ENCODE assay signal across 8 cellular contexts in the genomic region with DNA sequence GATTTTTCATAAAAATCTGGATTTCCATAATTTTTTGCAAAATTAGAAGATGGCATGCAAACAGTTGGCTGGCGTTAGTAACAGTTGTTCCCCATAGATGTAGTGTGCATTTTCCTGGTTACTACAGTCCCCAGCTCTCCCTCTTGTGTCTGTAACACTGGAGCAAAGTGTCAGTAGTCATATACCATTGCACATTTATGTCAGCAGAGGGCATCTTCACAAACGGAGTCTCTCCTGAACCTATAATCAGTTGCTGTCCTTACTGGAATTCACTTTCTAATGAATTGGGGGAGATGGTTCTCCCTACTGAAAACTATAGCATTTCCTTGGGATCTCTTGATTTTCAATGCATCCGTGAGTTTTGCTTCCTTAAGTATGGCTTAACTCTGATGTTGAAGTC. TPM values are rescaled to one million over a fixed set of nuclear protein-coding genes. Genes with fewer than 3 reads are reported as not detected.
DNase-seq lines count a peak whose midpoint lies in the region; ATAC-seq and TF ChIP-seq lines count a peak whose summit lies in the region.

No MANE protein-coding gene starts in this region.

- CTCF ChIA-PET in PC-9 (lab: Charles Lee), result no interaction called here

- in situ Hi-C loops in HAP-1 (cut with MboI; ENCODE audit: low sequenced_read_pairs), result no loop called here

- H2AFZ ChIP-seq in PC-9, result no peak overlapping the region
- H2AFZ ChIP-seq in hepatocyte, result no peak overlapping the region

- H4K20me1 ChIP-seq in PC-9 (ENCODE audit: insufficient read depth), result no peaks in the 10 kb centered on the region
- no peaks in the 10 kb centered on the region for H4K20me1 ChIP-seq in hepatocyte (ENCODE audit: insufficient read depth, poor library complexity, severe bottlenecking)

- H3F3A ChIP-seq in PC-9 (ENCODE audit: insufficient read depth, low read depth), result no peaks in the 10 kb centered on the region

- H3K4me2 ChIP-seq in PC-9 (no peak overlapping the region), hepatocyte (no peak overlapping the region)

- no peaks in the 10 kb centered on the region for H3K79me2 ChIP-seq in PC-9 (ENCODE audit: low read depth)
- H3K79me2 ChIP-seq in hepatocyte, result no peaks in the 10 kb centered on the region

- H3K4me3 ChIP-seq in GM12865 (ENCODE audit: low read depth, low read length) (no peak overlapping the region), HAP-1 (no peak overlapping the region), PC-9 (no peak overlapping the region), hepatocyte (no peak overlapping the region)

- BruUV-seq in PC-9 (replicated peaks; lab: Mats Ljungman, UMichigan), result no TSS peak

- intact Hi-C loops in PC-9 (cut with micrococcal nuclease; ENCODE audit: unreplicated experiment), result no loop called here

- H3K9me3 ChIP-seq in HAP-1 (no peaks in the 10 kb centered on the region), PC-9 (ENCODE audit: insufficient read depth, low read depth) (no peaks in the 10 kb centered on the region), hepatocyte (ENCODE audit: low read depth) (no peaks in the 10 kb centered on the region)

- TF ChIP-seq CTCF in GM12865 (IDR thresholded peaks at IDR 0.05; ENCODE audit: insufficient read depth, low read depth, low read length, missing control alignments), result peak; percentile 4
- TF ChIP-seq CTCF in PC-9 (conservative IDR thresholded peaks at IDR 0.05), result peak; percentile 39
- TF ChIP-seq CTCF in hepatocyte (IDR thresholded peaks at IDR 0.05; ENCODE audit: poor library complexity), result peak; percentile 46
- peak; percentile 62 for TF ChIP-seq CTCF in type B pancreatic cell (conservative IDR thresholded peaks at IDR 0.05)

- H3K9me2 ChIP-seq in PC-9 (ENCODE audit: insufficient read depth) (no peaks in the 10 kb centered on the region), hepatocyte (replicated peaks; ENCODE audit: insufficient read depth) (no peaks in the 10 kb centered on the region)

- H3K27ac ChIP-seq in PC-9, result no peak overlapping the region
- H3K27ac ChIP-seq in hepatocyte, result no peak overlapping the region

- 43% methylated on average over 3 of the region's 3 CpGs for WGBS in hepatocyte (ENCODE audit: low lambda C conversion rate, missing lambda C conversion rate)

- H3K9me3 Mint-ChIP-seq in type B pancreatic cell, result peaks cover 9% of the 10 kb centered on the region

- H3K36me3 Mint-ChIP-seq in type B pancreatic cell, result no peaks in the 10 kb centered on the region

- no peaks in the 10 kb centered on the region for H3K27me3 ChIP-seq in HAP-1 (ENCODE audit: low read depth)
- H3K27me3 ChIP-seq in PC-9 (ENCODE audit: insufficient read depth, low read depth), result no peaks in the 10 kb centered on the region; the same call in 1 of the 2 replicates
- H3K27me3 ChIP-seq in hepatocyte, result no peaks in the 10 kb centered on the region

- peak; percentile 23 for DNase-seq in GM12865 (ENCODE audit: low read depth)
- DNase-seq in HAP-1 (ENCODE audit: low spot score in 2 of 2), result peak; percentile 10 to 45
- DNase-seq in PC-9, result no peak
- DNase-seq in hepatocyte (ENCODE audit: low spot score), result peak; percentile 30
- DNase-seq in type B pancreatic cell (ENCODE audit: extremely low spot score, unreplicated experiment), result no peak
- DNase-seq in NCI-H510A treated with DMSO at 0.1 percent for 48 hours (lab: John Stamatoyannopoulos, UW), result no peak
- DNase-seq in cortex of kidney (lab: John Stamatoyannopoulos, UW), result no peak

- no peak for ATAC-seq in HG03378 (IDR thresholded peaks at IDR 0.05; ENCODE audit: unreplicated experiment)

- no peak overlapping the region for H3K4me3 Mint-ChIP-seq in type B pancreatic cell

- no peaks in the 10 kb centered on the region for H3K27me3 Mint-ChIP-seq in type B pancreatic cell

- H3K4me1 ChIP-seq in HAP-1 (no peaks in the 10 kb centered on the region), PC-9 (replicated peaks; ENCODE audit: insufficient read depth) (no peaks in the 10 kb centered on the region), hepatocyte (ENCODE audit: insufficient read depth) (no peaks in the 10 kb centered on the region)

- no peak overlapping the region for H3K27ac Mint-ChIP-seq in type B pancreatic cell

- H3K36me3 ChIP-seq in HAP-1 (replicated peaks) (no peaks in the 10 kb centered on the region), PC-9 (ENCODE audit: low read depth) (no peaks in the 10 kb centered on the region), hepatocyte (replicated peaks; ENCODE audit: insufficient read depth, low read depth) (no peaks in the 10 kb centered on the region)

- no peaks in the 10 kb centered on the region for H3K4me1 Mint-ChIP-seq in type B pancreatic cell (ENCODE audit: unreplicated experiment)

- POLR2A ChIA-PET in PC-9 (lab: Charles Lee; ENCODE audit: unreplicated experiment), result no interaction called here

RNA-seq across cellular contexts. Expression of a gene that starts 44.7 kb away (rescaled TPM):
- total RNA-seq in PC-9 (2021) (29.3 and 43.3 TPM in 2 replicates), hepatocyte (20.3 and 21.9 TPM in 2 replicates), type B pancreatic cell (ENCODE audit: low replicate concordance) (72.3 and 83.9 TPM in 2 replicates)
- polyA plus RNA-seq in hepatocyte, result 88.2 and 91.8 TPM in 2 replicates

Comparison
In these comparisons a context has a peak if more than half of its experiments do, and no peak if none do; other contexts are left out.
1. DNase-seq: peak in GM12865 (single experiment), HAP-1 (2 of 2) and hepatocyte (single experiment); none in PC-9 (0 of 2), type B pancreatic cell (single experiment), NCI-H510A treated with DMSO at 0.1 percent for 48 hours (single experiment) and cortex of kidney (single experiment).
2. CTCF ChIP-seq: peak in every context shown above with its lines; median percentile 62 in type B pancreatic cell; 46 in hepatocyte; 39 in PC-9; 4 in GM12865.